27 cellular contexts compared by ENCODE assay signal in genomic region chr4:129117705-129118104, GRCh38. TPM values are rescaled to one million over a fixed set of nuclear protein-coding genes. Genes with fewer than 3 reads are reported as not detected.
DNase-seq lines count a peak whose midpoint lies in the region; ATAC-seq, FAIRE-seq and TF ChIP-seq lines count a peak whose summit lies in the region.
"Had no signal": no experiment of that assay in that cellular context is flagged by ENCODE, and none has a peak within 500 bp of the region (broad histone marks: within the 10 kb centered on the region; RNA-seq: fewer than 3 reads in every experiment).

No MANE protein-coding gene starts in this region.

- POLR2A ChIA-PET in K562 (lab: Yijun Ruan, JAX): no interaction called here
- POLR2A ChIA-PET in H1 (lab: Charles Lee; ENCODE audit: partially characterized antibody): no interaction called here
- POLR2A ChIA-PET in naive thymus-derived CD8-positive, alpha-beta T cell (lab: Charles Lee): no interaction called here

- H3K9me3 ChIP-seq in K562 (replicated peaks; ENCODE audit: control insufficient read depth, insufficient read depth, low read depth, low read length) (no peaks in the 10 kb centered on the region), H1 (ENCODE audit: insufficient read depth in 2 of 2, low read depth in 1 of 2, low read length in 1 of 2) (no peaks in the 10 kb centered on the region), vagina (no peaks in the 10 kb centered on the region)
- H3K9me3 ChIP-seq: BE2C, BLaER1 had no signal

- CTCF ChIA-PET in K562 (lab: Yijun Ruan, JAX; ENCODE audit: low intra/inter-chr PET ratio) (no interaction called here), H1 (lab: Charles Lee; ENCODE audit: partially characterized antibody) (no interaction called here)

- H3K36me3 ChIP-seq in K562 (ENCODE audit: control insufficient read depth, insufficient read depth, low read length) (no peaks in the 10 kb centered on the region), H1 (ENCODE audit: control insufficient read depth in 2 of 4, insufficient read depth in 4 of 4, low read length in 3 of 4) (no peaks in the 10 kb centered on the region), vagina (no peaks in the 10 kb centered on the region)
- H3K36me3 ChIP-seq: BE2C, BLaER1 had no signal

- H4K8ac ChIP-seq in H1 (ENCODE audit: extremely low read depth, insufficient read depth, low read length): peak overlapping the region; percentile 62; the same call in 1 of the 2 replicates

- TF ChIP-seq POLR2A in K562 (conservative IDR thresholded peaks at IDR 0.05) (no peak), H1 (IDR thresholded peaks at IDR 0.05; ENCODE audit: control extremely low read depth in 1 of 2, low read depth in 2 of 2, low read length in 2 of 2) (no peak), vagina (IDR thresholded peaks at IDR 0.05) (no peak)

- FAIRE-seq in K562 (lab: Jason Lieb, UNC) (no peak), H1 (lab: Jason Lieb, UNC) (no peak)
- FAIRE-seq: A204.1, GM12878, GM12892, GM18507 had no signal

- no TSS peak for BruUV-seq in K562 (replicated peaks; lab: Mats Ljungman, UMichigan)

- intact Hi-C loops in K562 (cut with micrococcal nuclease): no loop called here
- intact Hi-C loops in vagina (cut with DNase I): no loop called here

- no peaks in the 10 kb centered on the region for H3K23me2 ChIP-seq in H1 (ENCODE audit: low read depth, low read length)

- TF ChIP-seq RAD21 in K562 (CRISPR knock-in tag; conservative IDR thresholded peaks at IDR 0.05 in 1 of 2, IDR thresholded peaks at IDR 0.05 in 1 of 2) (no peak), H1 (IDR thresholded peaks at IDR 0.05 in 1 of 2, conservative IDR thresholded peaks at IDR 0.05 in 1 of 2; ENCODE audit: low read depth in 2 of 2, low read length in 2 of 2) (no peak)

- H3K27me3 ChIP-seq in K562 (ENCODE audit: control insufficient read depth in 2 of 2, insufficient read depth in 2 of 2, low read length in 2 of 2): no peaks in the 10 kb centered on the region
- no peaks in the 10 kb centered on the region for H3K27me3 ChIP-seq in H1 (replicated peaks in 1 of 4; ENCODE audit: control insufficient read depth in 3 of 4, extremely low read depth in 1 of 4, insufficient read depth in 3 of 4, low read length in 3 of 4)
- no peaks in the 10 kb centered on the region for H3K27me3 ChIP-seq in vagina
- H3K27me3 ChIP-seq: BE2C, BLaER1 had no signal

- H3K36me3 Mint-ChIP-seq in stimulated activated effector memory CD8-positive, alpha-beta T cell treated with anti-CD3 and anti-CD28 coated beads, Interleukin-12 subunit alpha, Interleukin-12 subunit beta, amount 100 ng/mL, for 72 hours: no peaks in the 10 kb centered on the region
- peaks cover 0 to 6% (median 3%) of the 10 kb centered on the region in 3 donors for H3K36me3 Mint-ChIP-seq in naive thymus-derived CD8-positive, alpha-beta T cell
- H3K36me3 Mint-ChIP-seq: CD4-positive, alpha-beta memory T cell; CD4-positive, CD25-positive, alpha-beta regulatory T cell had no signal

- TF ChIP-seq EP300 in K562 (IDR thresholded peaks at IDR 0.05; ENCODE audit: low read length): no peak
- TF ChIP-seq EP300 in H1 (IDR thresholded peaks at IDR 0.05; ENCODE audit: borderline replicate concordance in 1 of 2, low read depth in 2 of 2, low read length in 2 of 2): no peak

- no peak overlapping the region for H3K56ac ChIP-seq in H1 (replicated peaks; ENCODE audit: insufficient read length, low read depth, low read length)

- H3K79me1 ChIP-seq in H1 (ENCODE audit: low read depth, low read length): no peaks in the 10 kb centered on the region

- no peak overlapping the region for H3K14ac ChIP-seq in H1 (ENCODE audit: insufficient read length)

- H3K4me1 ChIP-seq in K562 (replicated peaks in 1 of 2; ENCODE audit: control insufficient read depth in 2 of 2, insufficient read depth in 2 of 2, low read length in 2 of 2) (no peaks in the 10 kb centered on the region), H1 (replicated peaks in 1 of 4; ENCODE audit: control insufficient read depth in 3 of 4, insufficient read depth in 4 of 4, low read length in 3 of 4) (no peaks in the 10 kb centered on the region; a peak in 1 of 7 replicates), vagina (no peaks in the 10 kb centered on the region)
- H3K4me1 ChIP-seq: BE2C, BLaER1 had no signal

- no peak overlapping the region for H4K91ac ChIP-seq in H1 (replicated peaks; ENCODE audit: insufficient read length, low read length)

- H3K23ac ChIP-seq in H1 (ENCODE audit: insufficient read length): no peak overlapping the region

- H3K4me3 Mint-ChIP-seq in stimulated activated effector memory CD8-positive, alpha-beta T cell treated with anti-CD3 and anti-CD28 coated beads, Interleukin-12 subunit alpha, Interleukin-12 subunit beta, amount 100 ng/mL, for 72 hours: no peak overlapping the region
- H3K4me3 Mint-ChIP-seq in naive thymus-derived CD8-positive, alpha-beta T cell: no peak overlapping the region
- H3K4me3 Mint-ChIP-seq: CD14-positive monocyte; CD4-positive, alpha-beta memory T cell; CD4-positive, CD25-positive, alpha-beta regulatory T cell; CD8-positive, alpha-beta memory T cell had no signal

- peak; percentile 47; the same call in 2 of the 3 replicates for ATAC-seq in K562
- ATAC-seq in stimulated activated effector memory CD8-positive, alpha-beta T cell treated with anti-CD3 and anti-CD28 coated beads, Interleukin-12 subunit alpha, Interleukin-12 subunit beta, amount 100 ng/mL, for 72 hours: peak; percentile 13
- no peak for ATAC-seq in naive thymus-derived CD8-positive, alpha-beta T cell
- ATAC-seq in HG03280 (IDR thresholded peaks at IDR 0.05; ENCODE audit: unreplicated experiment): no peak
- ATAC-seq: GM12878 had no signal

- no peak overlapping the region for H3K4ac ChIP-seq in H1 (replicated peaks; ENCODE audit: insufficient read length, low read depth, low read length)

- no peak overlapping the region for H2BK20ac ChIP-seq in H1 (ENCODE audit: low read length)

- H3K9me1 ChIP-seq in K562 (ENCODE audit: control insufficient read depth, insufficient read depth, low read length): no peaks in the 10 kb centered on the region

- H3K4me2 ChIP-seq in K562 (ENCODE audit: insufficient read depth, low read length) (no peak overlapping the region), H1 (ENCODE audit: insufficient read depth in 1 of 2, low read depth in 2 of 2, low read length in 2 of 2) (no peak overlapping the region)
- H3K4me2 ChIP-seq: BLaER1 had no signal

- H3K9me3 Mint-ChIP-seq in stimulated activated effector memory CD8-positive, alpha-beta T cell treated with anti-CD3 and anti-CD28 coated beads, Interleukin-12 subunit alpha, Interleukin-12 subunit beta, amount 100 ng/mL, for 72 hours: no peaks in the 10 kb centered on the region
- peaks cover 0 to 2% (median 0%) of the 10 kb centered on the region in 9 donors for H3K9me3 Mint-ChIP-seq in naive thymus-derived CD8-positive, alpha-beta T cell
- H3K9me3 Mint-ChIP-seq: CD4-positive, alpha-beta memory T cell; CD8-positive, alpha-beta memory T cell had no signal

- TF ChIP-seq CTCF in K562 (IDR thresholded peaks at IDR 0.05 in 2 of 3, conservative IDR thresholded peaks at IDR 0.05 in 1 of 3; ENCODE audit: insufficient read depth in 2 of 3, low read depth in 1 of 3, low read length in 3 of 3): no peak
- TF ChIP-seq CTCF in H1 (IDR thresholded peaks at IDR 0.05; ENCODE audit: control extremely low read depth in 1 of 3, insufficient read depth in 1 of 3, low read depth in 1 of 3, low read length in 3 of 3): no peak
- no peak for TF ChIP-seq CTCF in vagina (IDR thresholded peaks at IDR 0.05)

- DNase-seq in K562 (ENCODE audit: extremely low read depth in 1 of 4, low spot score in 3 of 4): no peak
- no peak for DNase-seq in H1 (ENCODE audit: low read depth in 1 of 2, low spot score in 2 of 2)
- DNase-seq in stimulated activated effector memory CD8-positive, alpha-beta T cell treated with anti-CD3 and anti-CD28 coated beads, Interleukin-12 subunit alpha, Interleukin-12 subunit beta, amount 100 ng/mL, for 72 hours (ENCODE audit: low spot score in 2 of 2): no peak
- no peak for DNase-seq in naive thymus-derived CD8-positive, alpha-beta T cell
- DNase-seq in vagina (ENCODE audit: extremely low spot score in 2 of 2): no peak
- DNase-seq: 8988T; ACHN; BE2C; C1 segment of cervical spinal cord; CD4-positive, alpha-beta memory T cell; CD4-positive, CD25-positive, alpha-beta regulatory T cell; CD8-positive, alpha-beta memory T cell; COR-L47; DMS 273 treated with DMSO at 0.1 percent for 48 hours; DMS153; DMS53; DMS79; DND-41; EL; GDM1 had no signal

- no peak overlapping the region for H3K4me3 ChIP-seq in K562
- H3K4me3 ChIP-seq in H1 (ENCODE audit: extremely low read depth in 1 of 4, insufficient read depth in 2 of 4, low read depth in 3 of 4, low read length in 4 of 4): no peak overlapping the region
- H3K4me3 ChIP-seq in vagina: no peak overlapping the region
- H3K4me3 ChIP-seq: BLaER1, GM12878 had no signal

- WGBS in K562 (ENCODE audit: insufficient coverage, low coverage, missing lambda C conversion rate): 33% methylated on average over 5 of the region's 5 CpGs
- 85% methylated on average over 5 of the region's 5 CpGs; no CpG with 5 or more reads in 1 of the 2 experiments for WGBS in H1 (ENCODE audit: extremely low coverage in 1 of 2, insufficient coverage in 1 of 2, insufficient read length in 1 of 2, insufficient replicate concordance in 2 of 2, low coverage in 1 of 2, low lambda C conversion rate in 2 of 2, missing lambda C conversion rate in 1 of 2), 2 experiments

- H4K20me1 ChIP-seq in K562 (replicated peaks; ENCODE audit: control insufficient read depth, insufficient read depth, low read length): no peaks in the 10 kb centered on the region
- H4K20me1 ChIP-seq in H1 (replicated peaks in 1 of 2; ENCODE audit: control insufficient read depth in 1 of 2, insufficient read depth in 2 of 2, low read length in 2 of 2): no peaks in the 10 kb centered on the region
- H4K20me1 ChIP-seq: BLaER1 had no signal

- H3K27ac ChIP-seq in K562 (ENCODE audit: extremely low read depth, low read depth, low read length) (no peak overlapping the region), H1 (ENCODE audit: low read depth, low read length) (no peak overlapping the region), vagina (no peak overlapping the region)
- H3K27ac ChIP-seq: BLaER1 had no signal

- peaks cover 0 to 3% (median 0%) of the 10 kb centered on the region in 5 donors for H3K27me3 Mint-ChIP-seq in naive thymus-derived CD8-positive, alpha-beta T cell
- H3K27me3 Mint-ChIP-seq: CD4-positive, alpha-beta memory T cell had no signal

- no peak overlapping the region for H2BK12ac ChIP-seq in H1 (ENCODE audit: low read depth, low read length)

- no peak overlapping the region for H2BK5ac ChIP-seq in H1 (ENCODE audit: low read depth, low read length)

- no peaks in the 10 kb centered on the region for H3K4me1 Mint-ChIP-seq in stimulated activated effector memory CD8-positive, alpha-beta T cell treated with anti-CD3 and anti-CD28 coated beads, Interleukin-12 subunit alpha, Interleukin-12 subunit beta, amount 100 ng/mL, for 72 hours
- peaks cover 0 to 2% (median 0%) of the 10 kb centered on the region in 4 donors for H3K4me1 Mint-ChIP-seq in naive thymus-derived CD8-positive, alpha-beta T cell
- H3K4me1 Mint-ChIP-seq: CD4-positive, alpha-beta memory T cell; CD4-positive, CD25-positive, alpha-beta regulatory T cell; CD8-positive, alpha-beta memory T cell had no signal

- H2BK120ac ChIP-seq in H1 (replicated peaks; ENCODE audit: low read depth, low read length): no peak overlapping the region

- no peak overlapping the region for H4K5ac ChIP-seq in H1 (ENCODE audit: insufficient read length, low read depth, low read length)

- no peak overlapping the region for H3K27ac Mint-ChIP-seq in stimulated activated effector memory CD8-positive, alpha-beta T cell treated with anti-CD3 and anti-CD28 coated beads, Interleukin-12 subunit alpha, Interleukin-12 subunit beta, amount 100 ng/mL, for 72 hours
- H3K27ac Mint-ChIP-seq in naive thymus-derived CD8-positive, alpha-beta T cell: no peak overlapping the region
- H3K27ac Mint-ChIP-seq: CD4-positive, alpha-beta memory T cell; CD4-positive, CD25-positive, alpha-beta regulatory T cell; CD8-positive, alpha-beta memory T cell had no signal

- H2AK5ac ChIP-seq in H1 (ENCODE audit: low read depth, low read length): no peak overlapping the region

- no peak overlapping the region for H3K18ac ChIP-seq in H1 (ENCODE audit: extremely low read depth, low read length)

- H2BK15ac ChIP-seq in H1 (ENCODE audit: low read length): no peak overlapping the region

- H2AFZ ChIP-seq in K562 (ENCODE audit: low read depth, low read length) (no peak overlapping the region), H1 (ENCODE audit: low read length) (no peak overlapping the region)

- in situ Hi-C loops in K562 (cut with MboI): no loop called here

- H3K9ac ChIP-seq in K562 (ENCODE audit: insufficient read depth in 1 of 2, low read depth in 2 of 2, low read length in 2 of 2) (no peak overlapping the region; a peak in 1 of 4 replicates), H1 (replicated peaks in 1 of 4; ENCODE audit: extremely low read depth in 1 of 4, low read depth in 3 of 4, low read length in 3 of 4) (no peak overlapping the region)
- H3K9ac ChIP-seq: BLaER1 had no signal

- no peaks in the 10 kb centered on the region for H3K79me2 ChIP-seq in K562 (ENCODE audit: control insufficient read depth, insufficient read depth, low read length)
- no peaks in the 10 kb centered on the region for H3K79me2 ChIP-seq in H1 (ENCODE audit: control insufficient read depth in 1 of 2, insufficient read depth in 2 of 2, low read length in 2 of 2)

RNA-seq across cellular contexts. Expression of gene C4orf33, which starts 21.8 kb away (rescaled TPM):
- total RNA-seq in K562 (2011; cell fraction: chromatin; rRNA removed; ENCODE audit: low replicate concordance): 11.2 and 51.7 TPM in 2 replicates
- 3.3 and 11.7 TPM in 2 replicates for total RNA-seq in K562 (2011; cell fraction: nucleolus; rRNA removed)
- total RNA-seq in K562 (2011; cell fraction: nucleoplasm; rRNA removed): 17.2 and 26.8 TPM in 2 replicates
- total RNA-seq in K562 (2014; rRNA removed): 12.7 and 17.1 TPM in 2 replicates
- 29.6 and 31.0 TPM in 2 replicates for total RNA-seq in K562 (2014; rRNA removed; fragmentation: Illumina TruSeq; extraction: Trizol)
- total RNA-seq in K562 (2015; rRNA removed; fragmentation: Illumina TruSeq; extraction: Trizol): 21.9 and 23.4 TPM in 2 replicates
- total RNA-seq in K562 (2021): 16.7 and 18.1 TPM in 2 replicates
- polyA plus RNA-seq in K562 (2011; rRNA removed): 33.2 and 39.6 TPM in 2 replicates
- 4.3 and 13.1 TPM in 2 replicates for polyA plus RNA-seq in K562 (2011; cell fraction: cytosol; rRNA removed)
- polyA plus RNA-seq in K562 (2011; cell fraction: nucleus; rRNA removed): 11.9 and 21.5 TPM in 2 replicates
- polyA plus RNA-seq in K562 (2012): 18.1 and 31.4 TPM in 2 replicates
- polyA plus RNA-seq in K562 (2014; fragmentation: Illumina TruSeq; extraction: Trizol): 22.2 and 27.5 TPM in 2 replicates
- polyA plus RNA-seq in K562 (2014; fragmentation: Nextera tagmentation; extraction: Ambion mirVana): 10 to 100 TPM; 36.8 to 42.0 TPM
- polyA plus RNA-seq in K562 (2014; rRNA removed): 23.8 and 25.3 TPM in 2 replicates
- 19.6 and 30.0 TPM in 2 replicates for polyA minus RNA-seq in K562 (2011; rRNA and poly(A)+ RNA removed)
- 5.4 and 6.4 TPM in 2 replicates for polyA minus RNA-seq in K562 (2011; cell fraction: cytosol; rRNA and poly(A)+ RNA removed)
- 12.1 and 24.8 TPM in 2 replicates for polyA minus RNA-seq in K562 (2011; cell fraction: nucleus; rRNA and poly(A)+ RNA removed)
- 3.8 and 6.0 TPM in 2 replicates for total RNA-seq in H1 (2021; fragmentation: NEBNext Ultra II Directional; extraction: Animal tissue kit (Norgen Biotek cat#: 25700))
- polyA plus RNA-seq in H1 (2011; rRNA removed): 1.4 and 3.4 TPM in 2 replicates
- 3.3 TPM for polyA plus RNA-seq in H1 (2011; cell fraction: cytosol; rRNA removed)
- polyA plus RNA-seq in H1 (2011; cell fraction: nucleus; rRNA removed): 0.74 TPM
- 4.8 to 8.7 TPM (median 5.4 TPM) in 4 replicates for polyA plus RNA-seq in H1 (2012, experiment 1 of 2)
- polyA plus RNA-seq in H1 (2012, experiment 2 of 2): 0.28 TPM
- polyA plus RNA-seq in H1 (2013, experiment 1 of 2): 5.1 TPM
- 5.0 TPM for polyA plus RNA-seq in H1 (2013, experiment 2 of 2)
- polyA minus RNA-seq in H1 (2011; rRNA and poly(A)+ RNA removed): 1.1 and 2.7 TPM in 2 replicates
- polyA minus RNA-seq in H1 (2011; cell fraction: cytosol; rRNA and poly(A)+ RNA removed): 1.5 TPM
- 3.5 TPM for polyA minus RNA-seq in H1 (2011; cell fraction: nucleus; rRNA and poly(A)+ RNA removed)
- 1 to 10 TPM; 4.9 to 6.9 TPM for total RNA-seq in naive thymus-derived CD8-positive, alpha-beta T cell
- polyA plus RNA-seq in naive thymus-derived CD8-positive, alpha-beta T cell: 10 to 100 TPM in 1 of 3 donors, 1 to 10 TPM in 2; 7.5 to 11.8 (median 9.3) TPM
- total RNA-seq in vagina: 8.8 TPM

RNA-seq across cellular contexts. Expression of gene SCLT1, which starts 24.4 kb away (rescaled TPM):
- 30.0 and 69.2 TPM in 2 replicates for total RNA-seq in K562 (2011; cell fraction: chromatin; rRNA removed; ENCODE audit: low replicate concordance)
- 20.5 and 23.8 TPM in 2 replicates for total RNA-seq in K562 (2011; cell fraction: nucleolus; rRNA removed)
- total RNA-seq in K562 (2011; cell fraction: nucleoplasm; rRNA removed): 52.6 and 114 TPM in 2 replicates
- total RNA-seq in K562 (2014; rRNA removed) (21.7 TPM in 2 replicates), K562 (2014; rRNA removed; fragmentation: Illumina TruSeq; extraction: Trizol) (31.9 and 35.5 TPM in 2 replicates), K562 (2015; rRNA removed; fragmentation: Illumina TruSeq; extraction: Trizol) (27.0 and 31.6 TPM in 2 replicates), K562 (2021) (21.3 and 22.2 TPM in 2 replicates), vagina (18.9 TPM)
- polyA plus RNA-seq in K562 (2011; rRNA removed) (20.9 and 24.8 TPM in 2 replicates), K562 (2014; fragmentation: Illumina TruSeq; extraction: Trizol) (19.1 and 24.2 TPM in 2 replicates), K562 (2014; fragmentation: Nextera tagmentation; extraction: Ambion mirVana) (1 to 10 TPM; 8.0 to 8.6 TPM), K562 (2014; rRNA removed) (20.4 and 24.9 TPM in 2 replicates), H1 (2011; rRNA removed) (3.3 and 4.8 TPM in 2 replicates)
- polyA plus RNA-seq in K562 (2011; cell fraction: cytosol; rRNA removed): 6.5 and 12.9 TPM in 2 replicates
- polyA plus RNA-seq in K562 (2011; cell fraction: nucleus; rRNA removed): 14.5 and 14.8 TPM in 2 replicates
- polyA plus RNA-seq in K562 (2012): 15.2 and 19.8 TPM in 2 replicates
- polyA minus RNA-seq in K562 (2011; rRNA and poly(A)+ RNA removed): 28.0 and 35.2 TPM in 2 replicates
- 9.6 and 11.6 TPM in 2 replicates for polyA minus RNA-seq in K562 (2011; cell fraction: cytosol; rRNA and poly(A)+ RNA removed)
- polyA minus RNA-seq in K562 (2011; cell fraction: nucleus; rRNA and poly(A)+ RNA removed): 53.2 and 64.3 TPM in 2 replicates
- 11.5 and 13.1 TPM in 2 replicates for total RNA-seq in H1 (2021; fragmentation: NEBNext Ultra II Directional; extraction: Animal tissue kit (Norgen Biotek cat#: 25700))
- 5.2 TPM for polyA plus RNA-seq in H1 (2011; cell fraction: cytosol; rRNA removed)
- 5.9 TPM for polyA plus RNA-seq in H1 (2011; cell fraction: nucleus; rRNA removed)
- polyA plus RNA-seq in H1 (2012, experiment 1 of 2): 4.9 to 8.3 TPM (median 6.0 TPM) in 4 replicates
- 1.8 TPM for polyA plus RNA-seq in H1 (2012, experiment 2 of 2)
- 8.9 TPM for polyA plus RNA-seq in H1 (2013, experiment 1 of 2)
- 8.7 TPM for polyA plus RNA-seq in H1 (2013, experiment 2 of 2)
- 8.0 and 8.1 TPM in 2 replicates for polyA minus RNA-seq in H1 (2011; rRNA and poly(A)+ RNA removed)
- 6.2 TPM for polyA minus RNA-seq in H1 (2011; cell fraction: cytosol; rRNA and poly(A)+ RNA removed)
- 54.7 TPM for polyA minus RNA-seq in H1 (2011; cell fraction: nucleus; rRNA and poly(A)+ RNA removed)
- total RNA-seq in naive thymus-derived CD8-positive, alpha-beta T cell: 10 to 100 TPM; 20.7 to 22.1 TPM
- 1 to 10 TPM; 5.3 to 7.2 (median 6.2) TPM for polyA plus RNA-seq in naive thymus-derived CD8-positive, alpha-beta T cell

Comparison
In these comparisons a context has a peak if more than half of its experiments do, and no peak if none do; other contexts are left out.
1. ATAC-seq: peak in K562 (single experiment) and stimulated activated effector memory CD8-positive, alpha-beta T cell treated with anti-CD3 and anti-CD28 coated beads, Interleukin-12 subunit alpha, Interleukin-12 subunit beta, amount 100 ng/mL, for 72 hours (single experiment); none in naive thymus-derived CD8-positive, alpha-beta T cell (0 of 2) and HG03280 (single experiment).